11 cellular contexts compared by ENCODE assay signal in the genomic region with DNA sequence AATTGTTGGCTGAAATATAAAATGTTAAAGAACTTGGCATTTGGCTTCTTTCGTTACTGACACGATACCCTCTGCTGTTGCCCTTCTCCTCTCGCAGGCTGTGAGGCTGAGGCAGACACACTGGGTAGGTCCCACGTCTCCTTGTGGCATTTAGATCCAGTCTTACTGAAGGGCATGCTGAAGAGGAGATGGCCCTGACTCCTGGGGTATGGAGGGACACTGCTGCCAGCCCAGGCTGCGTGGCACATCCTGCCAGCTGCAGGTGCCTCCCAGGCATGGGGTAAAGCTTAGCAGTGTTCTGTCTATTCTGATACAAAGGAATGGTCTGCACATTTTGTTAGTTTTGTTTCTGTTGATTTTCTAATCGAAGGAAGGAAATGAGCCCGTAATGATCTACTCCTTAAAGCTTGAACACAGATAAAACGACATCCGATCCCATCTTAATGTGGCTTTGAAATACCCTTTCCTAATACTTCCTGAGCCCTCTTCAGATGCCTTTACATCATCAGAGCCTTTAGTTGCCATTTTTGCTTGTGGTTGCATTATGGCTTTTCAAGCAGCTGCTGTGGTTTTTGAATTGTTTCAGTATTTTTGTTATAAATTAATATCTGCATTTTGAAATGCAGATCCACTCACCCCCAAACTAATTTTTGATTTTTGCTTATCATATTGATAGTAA.
A peak's percentile ranks its signal among the peaks of the same experiment; 100 is the strongest.
DNase-seq lines count a peak whose midpoint lies in the region; ATAC-seq, FAIRE-seq and TF ChIP-seq lines count a peak whose summit lies in the region.
"Had no signal": no experiment of that assay in that cellular context is flagged by ENCODE, and none has a peak within 500 bp of the region (broad histone marks: within the 10 kb centered on the region; RNA-seq: fewer than 3 reads in every experiment).

No MANE protein-coding gene starts in this region.

- peak overlapping the region; percentile 27 to 84 (median 50) for H3K4me3 Mint-ChIP-seq in CD4-positive, alpha-beta memory T cell
- peak overlapping the region; percentile 8 for H3K4me3 Mint-ChIP-seq in activated CD8-positive, alpha-beta T cell treated with anti-CD3 and anti-CD28 coated beads, Interleukin-2, amount 10 ng/mL, durations not matched to agents 7 days and 5 days

- peak in 4 of 5 donors; percentile 32 to 51 (median 38) for DNase-seq in CD4-positive, alpha-beta memory T cell
- no peak for DNase-seq in H54 (ENCODE audit: insufficient read length, low spot score)
- no peak for DNase-seq in activated CD8-positive, alpha-beta T cell treated with anti-CD3 and anti-CD28 coated beads, Interleukin-2, amount 10 ng/mL, durations not matched to agents 7 days and 5 days
- peak; percentile 35 for DNase-seq in myocyte (ENCODE audit: low read depth)
- DNase-seq in OCI-M2 (lab: John Stamatoyannopoulos, UW; ENCODE audit: unreplicated experiment) = no peak
- DNase-seq in GM03348 (ENCODE audit: low spot score) = no peak
- DNase-seq: colonic mucosa, kidney, MM.1S had no signal

- intact Hi-C loops in CD4-positive, alpha-beta memory T cell (cut with micrococcal nuclease) = no loop called here

- FAIRE-seq in H54 (lab: Jason Lieb, UNC) = peak; percentile 48
- FAIRE-seq: D721Med, kidney had no signal

- CTCF ChIA-PET in CD4-positive, alpha-beta memory T cell (lab: Charles Lee; ENCODE audit: partially characterized antibody) = interaction anchor here (0.6 to 1.1 kb wide), 2 partner anchors 36 to 430 kb away, joined by 3 read pairs; no protein-coding TSS in a partner anchor
- CTCF ChIA-PET in activated CD8-positive, alpha-beta T cell treated with anti-CD3 and anti-CD28 coated beads, Interleukin-2, amount 10 ng/mL, durations not matched to agents 7 days and 5 days (lab: Charles Lee) = no interaction called here

- H3K9me3 ChIP-seq in CD4-positive, alpha-beta memory T cell (ENCODE audit: control insufficient read depth in 1 of 2, low read length in 2 of 2) = no peaks in the 10 kb centered on the region
- H3K9me3 ChIP-seq: colonic mucosa had no signal

- ATAC-seq in activated CD8-positive, alpha-beta T cell treated with anti-CD3 and anti-CD28 coated beads, Interleukin-2, amount 10 ng/mL, durations not matched to agents 7 days and 5 days = peak; percentile 58
- ATAC-seq in GM21576 (IDR thresholded peaks at IDR 0.05; ENCODE audit: unreplicated experiment) = no peak

- H3K4me1 Mint-ChIP-seq in CD4-positive, alpha-beta memory T cell = peaks cover 40 to 66% (median 54%) of the 10 kb centered on the region in 4 donors
- H3K4me1 Mint-ChIP-seq in activated CD8-positive, alpha-beta T cell treated with anti-CD3 and anti-CD28 coated beads, Interleukin-2, amount 10 ng/mL, durations not matched to agents 7 days and 5 days (ENCODE audit: low read depth) = peaks cover 52% of the 10 kb centered on the region

- H3K27ac ChIP-seq in CD4-positive, alpha-beta memory T cell (ENCODE audit: low read depth, low read length) = no peak overlapping the region
- H3K27ac ChIP-seq: colonic mucosa had no signal

- peaks cover 33% of the 10 kb centered on the region for H3K4me1 ChIP-seq in CD4-positive, alpha-beta memory T cell (ENCODE audit: insufficient read depth, low read length)
- H3K4me1 ChIP-seq: colonic mucosa had no signal

- peaks cover 0 to 4% (median 0%) of the 10 kb centered on the region in 8 donors for H3K9me3 Mint-ChIP-seq in CD4-positive, alpha-beta memory T cell
- no peaks in the 10 kb centered on the region for H3K9me3 Mint-ChIP-seq in activated CD8-positive, alpha-beta T cell treated with anti-CD3 and anti-CD28 coated beads, Interleukin-2, amount 10 ng/mL, durations not matched to agents 7 days and 5 days (ENCODE audit: insufficient read depth)

- no peaks in the 10 kb centered on the region for H3K27me3 Mint-ChIP-seq in CD4-positive, alpha-beta memory T cell
- H3K27me3 Mint-ChIP-seq in activated CD8-positive, alpha-beta T cell treated with anti-CD3 and anti-CD28 coated beads, Interleukin-2, amount 10 ng/mL, durations not matched to agents 7 days and 5 days (ENCODE audit: low read depth) = no peaks in the 10 kb centered on the region

- no peak for TF ChIP-seq POLR2A in H54 (IDR thresholded peaks at IDR 0.05; ENCODE audit: low read depth, low read length)

- peaks cover 46 to 63% of the 10 kb centered on the region in 2 donors for H3K36me3 Mint-ChIP-seq in CD4-positive, alpha-beta memory T cell
- H3K36me3 Mint-ChIP-seq in activated CD8-positive, alpha-beta T cell treated with anti-CD3 and anti-CD28 coated beads, Interleukin-2, amount 10 ng/mL, durations not matched to agents 7 days and 5 days (ENCODE audit: low read depth) = peaks cover 52% of the 10 kb centered on the region

- peak overlapping the region; percentile 60 to 93 (median 86) for H3K27ac Mint-ChIP-seq in CD4-positive, alpha-beta memory T cell
- peak overlapping the region; percentile 51 for H3K27ac Mint-ChIP-seq in activated CD8-positive, alpha-beta T cell treated with anti-CD3 and anti-CD28 coated beads, Interleukin-2, amount 10 ng/mL, durations not matched to agents 7 days and 5 days

- POLR2A ChIA-PET in CD4-positive, alpha-beta memory T cell (lab: Charles Lee; ENCODE audit: partially characterized antibody) = no interaction called here
- POLR2A ChIA-PET in activated CD8-positive, alpha-beta T cell treated with anti-CD3 and anti-CD28 coated beads, Interleukin-2, amount 10 ng/mL, durations not matched to agents 7 days and 5 days (lab: Charles Lee) = no interaction called here

- H3K4me3 ChIP-seq in CD4-positive, alpha-beta memory T cell (ENCODE audit: low read length in 2 of 2) = no peak overlapping the region
- H3K4me3 ChIP-seq: colonic mucosa had no signal

- no peaks in the 10 kb centered on the region for H3K27me3 ChIP-seq in CD4-positive, alpha-beta memory T cell (ENCODE audit: insufficient read depth, low read length)
- H3K27me3 ChIP-seq: colonic mucosa had no signal

- peaks cover 38% of the 10 kb centered on the region for H3K36me3 ChIP-seq in CD4-positive, alpha-beta memory T cell (ENCODE audit: insufficient read depth, low read length)
- H3K36me3 ChIP-seq: colonic mucosa had no signal

Comparison
In these comparisons a context has a peak if more than half of its experiments do, and no peak if none do; other contexts are left out.
1. DNase-seq: peak in CD4-positive, alpha-beta memory T cell (4 of 5) and myocyte (single experiment); none in H54 (single experiment), activated CD8-positive, alpha-beta T cell treated with anti-CD3 and anti-CD28 coated beads, Interleukin-2, amount 10 ng/mL, durations not matched to agents 7 days and 5 days (single experiment), OCI-M2 (single experiment) and GM03348 (single experiment).